In the genomic region with DNA sequence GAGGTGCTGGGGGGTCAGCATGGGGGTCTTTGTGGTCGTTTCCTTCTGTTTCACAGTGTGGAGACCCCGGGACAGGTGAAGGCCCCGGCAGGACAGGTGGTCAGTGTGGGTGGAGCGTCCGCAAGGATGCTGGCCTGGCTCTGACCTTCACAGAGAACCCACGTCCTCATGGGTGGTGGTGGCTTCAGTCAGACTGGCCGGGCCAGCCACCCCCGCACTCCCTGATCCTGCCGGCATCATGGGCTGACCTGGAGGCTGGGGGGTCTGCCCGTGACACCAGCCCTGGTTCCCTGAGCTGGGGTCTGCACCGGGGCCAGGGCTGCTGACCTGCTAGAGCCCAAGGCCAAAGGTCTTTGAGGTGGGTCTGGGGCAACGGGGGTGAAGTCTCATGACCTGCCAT, we compare ENCODE assay signal across 28 cellular contexts. TPM values are rescaled to one million over a fixed set of nuclear protein-coding genes. Genes with fewer than 3 reads are reported as not detected.
"Had no signal": no experiment of that assay in that cellular context is flagged by ENCODE, and none has a peak within 500 bp of the region (broad histone marks: within the 10 kb centered on the region; RNA-seq: fewer than 3 reads in every experiment).

No MANE protein-coding gene starts in this region.

- H3K27ac ChIP-seq: left lung, lower lobe of right lung, neutrophil, parathyroid adenoma, psoas muscle, skin epidermis, suprapubic skin, thoracic aorta, tibial nerve, vagina had no signal

- H3K4me3 ChIP-seq: left lung, lower lobe of right lung, psoas muscle, skin epidermis, suprapubic skin, thoracic aorta, tibial nerve, vagina had no signal

- H3K9me3 ChIP-seq: lower lobe of right lung, neutrophil, psoas muscle, suprapubic skin, thoracic aorta, vagina had no signal

- H3K27me3 Mint-ChIP-seq: naive B cell; stimulated activated naive CD8-positive, alpha-beta T cell treated with anti-CD3 and anti-CD28 coated beads, Interleukin-15, Interleukin-2, amounts not matched to agents 100 ng/mL and 50 ng/mL, for 24 hours; type B pancreatic cell had no signal

- H3K27ac Mint-ChIP-seq: immature natural killer cell; mesothelial cell of epicardium; naive B cell; nephron; stimulated activated effector memory CD8-positive, alpha-beta T cell treated with anti-CD3 and anti-CD28 coated beads, Interleukin-12 subunit alpha, Interleukin-12 subunit beta, amount 100 ng/mL, for 72 hours; stimulated activated naive CD8-positive, alpha-beta T cell treated with anti-CD3 and anti-CD28 coated beads, Interleukin-15, Interleukin-2, amounts not matched to agents 100 ng/mL and 50 ng/mL, for 24 hours; type B pancreatic cell had no signal

- H3K36me3 Mint-ChIP-seq: immature natural killer cell; mesothelial cell of epicardium; naive B cell; stimulated activated effector memory CD8-positive, alpha-beta T cell treated with anti-CD3 and anti-CD28 coated beads, Interleukin-12 subunit alpha, Interleukin-12 subunit beta, amount 100 ng/mL, for 72 hours; type B pancreatic cell had no signal

- DNase-seq: head of caudate nucleus; hippocampal formation; immature natural killer cell; kidney; left colon; left lung; lower lobe of right lung; mammary epithelial cell; mesenchymal stem cell; naive B cell; occipital lobe; psoas muscle; stimulated activated CD4-positive, alpha-beta T cell treated with anti-CD3 and anti-CD28 coated beads, Interleukin-4, amount 100 ng/mL, for 24 hours had no signal

- H3K4me1 ChIP-seq: left lung, lower lobe of right lung, parathyroid adenoma, psoas muscle, suprapubic skin, tibial nerve, vagina had no signal

- H3K4me3 Mint-ChIP-seq: immature natural killer cell; mesothelial cell of epicardium; naive B cell; nephron; neural crest cell; stimulated activated effector memory CD8-positive, alpha-beta T cell treated with anti-CD3 and anti-CD28 coated beads, Interleukin-12 subunit alpha, Interleukin-12 subunit beta, amount 100 ng/mL, for 72 hours; stimulated activated naive CD8-positive, alpha-beta T cell treated with anti-CD3 and anti-CD28 coated beads, Interleukin-15, Interleukin-2, amounts not matched to agents 100 ng/mL and 50 ng/mL, for 24 hours; type B pancreatic cell had no signal

- H3K36me3 ChIP-seq: left lung, lower lobe of right lung, neutrophil, suprapubic skin, thoracic aorta, tibial nerve, vagina had no signal

- H3K27me3 ChIP-seq: left lung, neutrophil, suprapubic skin, tibial nerve, vagina had no signal

- H3K4me1 Mint-ChIP-seq: immature natural killer cell; mesothelial cell of epicardium; naive B cell; stimulated activated effector memory CD8-positive, alpha-beta T cell treated with anti-CD3 and anti-CD28 coated beads, Interleukin-12 subunit alpha, Interleukin-12 subunit beta, amount 100 ng/mL, for 72 hours had no signal

- H3K9me3 Mint-ChIP-seq: stimulated activated naive CD8-positive, alpha-beta T cell treated with anti-CD3 and anti-CD28 coated beads, Interleukin-15, Interleukin-2, amounts not matched to agents 100 ng/mL and 50 ng/mL, for 24 hours; type B pancreatic cell had no signal

- ATAC-seq: left colon; left lung; lower lobe of right lung; psoas muscle; sciatic nerve; stimulated activated effector memory CD8-positive, alpha-beta T cell treated with anti-CD3 and anti-CD28 coated beads, Interleukin-12 subunit alpha, Interleukin-12 subunit beta, amount 100 ng/mL, for 72 hours had no signal

RNA-seq across cellular contexts. Expression of a gene that starts 41.9 kb away (rescaled TPM):
- total RNA-seq: subcutaneous adipose tissue, thoracic aorta had no signal
- polyA plus RNA-seq: immature natural killer cell had no signal
